ENCODE assay signal across 9 cellular contexts in the genomic region with DNA sequence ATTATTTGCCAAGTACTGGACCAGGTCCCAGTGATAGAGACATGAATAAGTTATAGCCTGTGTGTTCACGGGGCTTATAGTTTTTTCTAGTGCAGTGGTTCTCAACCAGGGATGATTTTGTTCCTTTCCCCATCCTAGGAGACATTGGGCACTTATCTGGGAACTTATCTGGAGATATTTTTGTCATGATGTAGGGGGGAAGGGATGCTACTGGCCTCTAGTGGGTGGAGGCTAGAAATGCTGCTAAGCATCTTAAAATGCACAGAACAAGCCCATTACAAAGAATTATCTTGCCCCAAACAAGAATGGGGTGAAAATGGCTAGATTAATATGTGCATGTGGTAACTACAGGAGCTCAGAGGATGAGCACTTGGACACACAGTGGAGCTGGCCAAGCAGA.
A peak's percentile ranks its signal among the peaks of the same experiment; 100 is the strongest.
DNase-seq lines count a peak whose midpoint lies in the region; ATAC-seq, FAIRE-seq and TF ChIP-seq lines count a peak whose summit lies in the region.
"Had no signal": no experiment of that assay in that cellular context is flagged by ENCODE, and none has a peak within 500 bp of the region (broad histone marks: within the 10 kb centered on the region; RNA-seq: fewer than 3 reads in every experiment).

No MANE protein-coding gene starts in this region.

- no peaks in the 10 kb centered on the region; the same call in none of the 2 replicates for H3K27me3 ChIP-seq in Caco-2 (replicated peaks; ENCODE audit: control insufficient read depth, insufficient read depth, low read length)
- H3K27me3 ChIP-seq in PC-9 (ENCODE audit: insufficient read depth, low read depth) = no peaks in the 10 kb centered on the region
- H3K27me3 ChIP-seq in effector memory CD4-positive, alpha-beta T cell (replicated peaks; ENCODE audit: control insufficient read depth, insufficient read depth, low read length, poor library complexity, severe bottlenecking) = no peaks in the 10 kb centered on the region
- H3K27me3 ChIP-seq in spleen (replicated peaks in 1 of 7) = peaks cover 0 to 42% (median 0%) of the 10 kb centered on the region in 7 donors
- H3K27me3 ChIP-seq in stomach = peaks cover 0 to 4% (median 0%) of the 10 kb centered on the region in 3 donors

- H3K27ac Mint-ChIP-seq in Caco-2 (ENCODE audit: unreplicated experiment) = no peak overlapping the region

- H3F3A ChIP-seq in PC-9 (ENCODE audit: insufficient read depth, low read depth) = no peaks in the 10 kb centered on the region

- H3K79me2 ChIP-seq in PC-9 (ENCODE audit: low read depth) = no peaks in the 10 kb centered on the region

- H3K4me3 ChIP-seq in Caco-2 (ENCODE audit: low read depth, low read length) (no peak overlapping the region), PC-9 (no peak overlapping the region), kidney (ENCODE audit: low read length in 2 of 2) (no peak overlapping the region), spleen (no peak overlapping the region), stomach (no peak overlapping the region)
- H3K4me3 ChIP-seq in effector memory CD4-positive, alpha-beta T cell (ENCODE audit: insufficient read depth, low read depth, low read length, poor library complexity, severe bottlenecking) = no peak overlapping the region

- H3K9me3 ChIP-seq in Caco-2 (no peaks in the 10 kb centered on the region), PC-9 (ENCODE audit: insufficient read depth, low read depth) (no peaks in the 10 kb centered on the region), kidney (ENCODE audit: control insufficient read depth in 1 of 2, low read length in 2 of 2) (no peaks in the 10 kb centered on the region), spleen (no peaks in the 10 kb centered on the region), stomach (no peaks in the 10 kb centered on the region)
- no peaks in the 10 kb centered on the region for H3K9me3 ChIP-seq in effector memory CD4-positive, alpha-beta T cell (ENCODE audit: control insufficient read depth, low read length)

- no peak for FAIRE-seq in kidney (lab: Jason Lieb, UNC)

- 82 to 92% (median 85%) methylated on average over 1 of the region's 1 CpG for WGBS in spleen, 5 donors
- WGBS in stomach, 5 donors = 71 to 85% (median 76%) methylated on average over 1 of the region's 1 CpG

- no peaks in the 10 kb centered on the region for H3K4me1 Mint-ChIP-seq in Caco-2 (ENCODE audit: low read depth, unreplicated experiment)

- H3K4me1 ChIP-seq in Caco-2 (no peaks in the 10 kb centered on the region), PC-9 (replicated peaks; ENCODE audit: insufficient read depth) (peaks cover 2% of the 10 kb centered on the region), kidney (ENCODE audit: control insufficient read depth in 1 of 2, insufficient read depth in 1 of 2, low read depth in 1 of 2, low read length in 2 of 2) (no peaks in the 10 kb centered on the region), spleen (peaks cover 0 to under 1% (median 0%) of the 10 kb centered on the region in 6 donors), stomach (peaks cover 0 to 7% (median 0%) of the 10 kb centered on the region in 4 donors)
- H3K4me1 ChIP-seq in effector memory CD4-positive, alpha-beta T cell (ENCODE audit: control insufficient read depth, insufficient read depth, low read length, poor library complexity, severe bottlenecking) = no peaks in the 10 kb centered on the region

- no peaks in the 10 kb centered on the region; the same call in 1 of the 2 replicates for H4K20me1 ChIP-seq in PC-9 (ENCODE audit: insufficient read depth)

- CTCF ChIA-PET in Caco-2 (lab: Charles Lee) = no interaction called here
- CTCF ChIA-PET in PC-9 (lab: Charles Lee) = interaction anchor here (0.6 kb wide), 1 partner anchor 225 kb away, joined by 5 read pairs; no protein-coding TSS in a partner anchor

- no peak overlapping the region for H3K4me3 Mint-ChIP-seq in Caco-2 (ENCODE audit: unreplicated experiment)

- H3K36me3 Mint-ChIP-seq in Caco-2 (ENCODE audit: insufficient read depth, unreplicated experiment) = no peaks in the 10 kb centered on the region

- H3K36me3 ChIP-seq in Caco-2 (ENCODE audit: control insufficient read depth, insufficient read depth, low read length) = no peaks in the 10 kb centered on the region
- no peaks in the 10 kb centered on the region for H3K36me3 ChIP-seq in PC-9 (ENCODE audit: low read depth)
- H3K36me3 ChIP-seq in kidney (ENCODE audit: control insufficient read depth in 1 of 2, insufficient read depth in 2 of 2, low read length in 2 of 2) = no peaks in the 10 kb centered on the region
- no peaks in the 10 kb centered on the region for H3K36me3 ChIP-seq in effector memory CD4-positive, alpha-beta T cell (ENCODE audit: control insufficient read depth, insufficient read depth, low read length)
- no peaks in the 10 kb centered on the region for H3K36me3 ChIP-seq in spleen
- H3K36me3 ChIP-seq in stomach = no peaks in the 10 kb centered on the region

- DNase-seq in Caco-2 (no peak), PC-9 (no peak), kidney (no peak), MV-4-11 (lab: John Stamatoyannopoulos, UW) (no peak), spleen (no peak), stomach (no peak)
- DNase-seq in effector memory CD4-positive, alpha-beta T cell = no peak
- DNase-seq: stimulated activated CD4-positive, alpha-beta T cell treated with anti-CD3 and anti-CD28 coated beads, Interleukin-2, amount 100 ng/mL, for 24 hours had no signal

- peaks cover 2% of the 10 kb centered on the region for H3K27me3 Mint-ChIP-seq in Caco-2 (ENCODE audit: insufficient read depth, unreplicated experiment)

- H3K9me3 Mint-ChIP-seq in Caco-2 (ENCODE audit: unreplicated experiment) = no peaks in the 10 kb centered on the region

- no peak overlapping the region for H3K27ac ChIP-seq in PC-9
- no peak overlapping the region for H3K27ac ChIP-seq in kidney (ENCODE audit: low read depth in 2 of 2, low read length in 2 of 2)
- no peak overlapping the region for H3K27ac ChIP-seq in effector memory CD4-positive, alpha-beta T cell (ENCODE audit: insufficient read depth, low read length, poor library complexity, severe bottlenecking)
- no peak overlapping the region for H3K27ac ChIP-seq in spleen
- no peak overlapping the region for H3K27ac ChIP-seq in stomach

- no peak overlapping the region for H3K9ac ChIP-seq in kidney (ENCODE audit: low read length in 2 of 2)

- H3K4me2 ChIP-seq in PC-9 = no peak overlapping the region

- POLR2A ChIA-PET in Caco-2 (lab: Charles Lee) (no interaction called here), PC-9 (lab: Charles Lee; ENCODE audit: unreplicated experiment) (no interaction called here)

- ATAC-seq in GM21360 (IDR thresholded peaks at IDR 0.05; ENCODE audit: unreplicated experiment) = peak; percentile 68

- TF ChIP-seq CTCF in Caco-2 (IDR thresholded peaks at IDR 0.05; ENCODE audit: insufficient read depth in 1 of 2, low read depth in 1 of 2, low read length in 1 of 2, severe bottlenecking in 1 of 2, unreplicated experiment in 1 of 2) (peak; percentile 46 to 54), PC-9 (conservative IDR thresholded peaks at IDR 0.05) (peak; percentile 81), kidney (IDR thresholded peaks at IDR 0.05; ENCODE audit: borderline replicate concordance, extremely low read depth, insufficient read depth) (peak; percentile 32), spleen (IDR thresholded peaks at IDR 0.05 in 8 of 11, conservative IDR thresholded peaks at IDR 0.05 in 3 of 11) (peak in 4 of 11 experiments; percentile 19 to 39 (median 32)), stomach (IDR thresholded peaks at IDR 0.05) (peak in 1 of 7 experiments; percentile 22)

- no peak for TF ChIP-seq EP300 in stomach (IDR thresholded peaks at IDR 0.05)

- intact Hi-C loops in Caco-2 (cut with micrococcal nuclease; ENCODE audit: unreplicated experiment) = loop anchor here (5.0 kb wide), 2 partner anchors 58 to 313 kb away; no protein-coding TSS in a partner anchor
- intact Hi-C loops in PC-9 (cut with micrococcal nuclease; ENCODE audit: unreplicated experiment) = no loop called here
- intact Hi-C loops in kidney (cut with DNase I) = no loop called here
- intact Hi-C loops in spleen (cut with DNase I; ENCODE audit: low total_unique reads) = no loop called here
- intact Hi-C loops in stomach (cut with DNase I; ENCODE audit: low total_unique reads) = no loop called here

- no peak for TF ChIP-seq POLR2A in spleen (IDR thresholded peaks at IDR 0.05)
- TF ChIP-seq POLR2A in stomach (IDR thresholded peaks at IDR 0.05) = no peak

- BruUV-seq in Caco-2 (replicated peaks; lab: Mats Ljungman, UMichigan) (no TSS peak), PC-9 (replicated peaks; lab: Mats Ljungman, UMichigan) (no TSS peak)

- no peaks in the 10 kb centered on the region for H3K9me2 ChIP-seq in PC-9 (ENCODE audit: insufficient read depth)

- no peak overlapping the region for H2AFZ ChIP-seq in PC-9
